In the genomic region with DNA sequence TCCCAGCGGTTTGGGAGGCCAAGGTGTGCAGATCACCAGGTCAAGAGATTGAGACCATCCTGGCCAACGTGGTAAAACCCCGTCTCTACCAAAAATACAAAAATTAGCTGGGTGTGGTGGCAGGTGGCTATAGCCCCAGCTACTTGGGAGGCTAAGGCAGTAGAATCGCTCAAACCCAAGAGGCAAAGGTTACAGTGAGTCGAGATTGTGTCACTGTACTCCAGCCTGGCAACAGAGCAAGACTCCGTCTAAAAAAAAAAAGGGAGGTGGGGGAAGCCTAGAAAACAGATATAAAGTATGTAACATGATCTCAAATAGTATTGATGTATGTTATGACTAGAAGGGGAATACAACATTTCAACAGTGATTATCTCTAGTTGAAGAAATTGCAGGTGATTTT, we compare ENCODE assay signal across 27 cellular contexts.
DNase-seq lines count a peak whose midpoint lies in the region; ATAC-seq, FAIRE-seq and TF ChIP-seq lines count a peak whose summit lies in the region.
"Had no signal": no experiment of that assay in that cellular context is flagged by ENCODE, and none has a peak within 500 bp of the region (broad histone marks: within the 10 kb centered on the region; RNA-seq: fewer than 3 reads in every experiment).

No MANE protein-coding gene starts in this region.

- intact Hi-C loops in CD4-positive, alpha-beta memory T cell (cut with micrococcal nuclease): no loop called here
- intact Hi-C loops in sigmoid colon (cut with DNase I): no loop called here

- FAIRE-seq in bronchial epithelial cell (lab: Jason Lieb, UNC): no peak
- FAIRE-seq: D721Med, endothelial cell of umbilical vein had no signal

- no peak overlapping the region for H3K4me3 ChIP-seq in bronchial epithelial cell (ENCODE audit: low read depth, low read length)
- no peak overlapping the region for H3K4me3 ChIP-seq in CD4-positive, alpha-beta memory T cell (ENCODE audit: low read length in 2 of 2)
- H3K4me3 ChIP-seq in sigmoid colon: no peak overlapping the region
- H3K4me3 ChIP-seq: ascending aorta; BLaER1 treated with 17β-estradiol and CSF1 and Interleukin-3, amounts not matched to agents 10 nM and 100 nM; SK-N-MC; tibial artery had no signal

- no peak overlapping the region for H3K4me3 Mint-ChIP-seq in CD4-positive, alpha-beta memory T cell
- H3K4me3 Mint-ChIP-seq: activated CD8-positive, alpha-beta memory T cell treated with anti-CD3 and anti-CD28 coated beads, Interleukin-2, amount 10 ng/mL, durations not matched to agents 7 days and 5 days; activated naive CD4-positive, alpha-beta T cell treated with anti-CD3 and anti-CD28 coated beads for 36 hours; activated T-cell treated with anti-CD3 and anti-CD28 coated beads, Interleukin-2, amount 50 U/mL, for 72 hours; natural killer cell treated with Interleukin-12 subunit alpha and Interleukin-12 subunit beta and Interleukin-15 and Interleukin-18, amount 100 ng/mL, for 72 hours had no signal

- no peak overlapping the region for H3K27ac Mint-ChIP-seq in CD4-positive, alpha-beta memory T cell
- H3K27ac Mint-ChIP-seq: activated CD8-positive, alpha-beta memory T cell treated with anti-CD3 and anti-CD28 coated beads, Interleukin-2, amount 10 ng/mL, durations not matched to agents 7 days and 5 days; activated naive CD4-positive, alpha-beta T cell treated with anti-CD3 and anti-CD28 coated beads for 36 hours; activated T-cell treated with anti-CD3 and anti-CD28 coated beads, Interleukin-2, amount 50 U/mL, for 72 hours; natural killer cell treated with Interleukin-12 subunit alpha and Interleukin-12 subunit beta and Interleukin-15 and Interleukin-18, amount 100 ng/mL, for 72 hours had no signal

- TF ChIP-seq EP300 in sigmoid colon (IDR thresholded peaks at IDR 0.05): no peak

- POLR2A ChIA-PET in CD4-positive, alpha-beta memory T cell (lab: Charles Lee; ENCODE audit: partially characterized antibody): no interaction called here

- H3K9me3 Mint-ChIP-seq in CD4-positive, alpha-beta memory T cell: no peaks in the 10 kb centered on the region
- H3K9me3 Mint-ChIP-seq: activated naive CD4-positive, alpha-beta T cell treated with anti-CD3 and anti-CD28 coated beads for 36 hours; activated T-cell treated with anti-CD3 and anti-CD28 coated beads, Interleukin-2, amount 50 U/mL, for 72 hours; natural killer cell treated with Interleukin-12 subunit alpha and Interleukin-12 subunit beta and Interleukin-15 and Interleukin-18, amount 100 ng/mL, for 72 hours had no signal

- H3K27me3 ChIP-seq in bronchial epithelial cell (ENCODE audit: control insufficient read depth, insufficient read depth, low read length) (no peaks in the 10 kb centered on the region), sigmoid colon (no peaks in the 10 kb centered on the region)
- no peaks in the 10 kb centered on the region for H3K27me3 ChIP-seq in CD4-positive, alpha-beta memory T cell (ENCODE audit: insufficient read depth, low read length)
- H3K27me3 ChIP-seq: ascending aorta; BLaER1 treated with 17β-estradiol and CSF1 and Interleukin-3, amounts not matched to agents 10 nM and 100 nM; tibial artery had no signal

- no peak overlapping the region for H3K27ac ChIP-seq in CD4-positive, alpha-beta memory T cell (ENCODE audit: low read depth, low read length)
- no peak overlapping the region for H3K27ac ChIP-seq in sigmoid colon
- H3K27ac ChIP-seq: ascending aorta; BLaER1 treated with 17β-estradiol and CSF1 and Interleukin-3, amounts not matched to agents 10 nM and 100 nM; KMS-11; SK-N-MC had no signal

- no peaks in the 10 kb centered on the region for H3K36me3 ChIP-seq in bronchial epithelial cell (ENCODE audit: control insufficient read depth, insufficient read depth, low read length)
- H3K36me3 ChIP-seq in CD4-positive, alpha-beta memory T cell (ENCODE audit: insufficient read depth, low read length): no peaks in the 10 kb centered on the region
- H3K36me3 ChIP-seq in sigmoid colon: no peaks in the 10 kb centered on the region
- H3K36me3 ChIP-seq: ascending aorta; BLaER1 treated with 17β-estradiol and CSF1 and Interleukin-3, amounts not matched to agents 10 nM and 100 nM; tibial artery had no signal

- H3K9me3 ChIP-seq in CD4-positive, alpha-beta memory T cell (ENCODE audit: control insufficient read depth in 1 of 2, low read length in 2 of 2): no peaks in the 10 kb centered on the region
- H3K9me3 ChIP-seq in sigmoid colon: no peaks in the 10 kb centered on the region
- H3K9me3 ChIP-seq: ascending aorta; BLaER1 treated with 17β-estradiol and CSF1 and Interleukin-3, amounts not matched to agents 10 nM and 100 nM; tibial artery had no signal

- H3K4me1 Mint-ChIP-seq in CD4-positive, alpha-beta memory T cell: peaks cover 4 to 9% (median 8%) of the 10 kb centered on the region in 4 donors

- TF ChIP-seq CTCF in bronchial epithelial cell (IDR thresholded peaks at IDR 0.05; ENCODE audit: insufficient read depth, low read length, severe bottlenecking): no peak
- no peak for TF ChIP-seq CTCF in GM10266 (IDR thresholded peaks at IDR 0.05; ENCODE audit: control insufficient read depth, insufficient read depth, low read depth, missing control alignments)
- TF ChIP-seq CTCF in sigmoid colon (IDR thresholded peaks at IDR 0.05): no peak

- 69 to 84% methylated on average over 6 of the region's 6 CpGs for WGBS in sigmoid colon, 2 donors

- peaks cover 4% of the 10 kb centered on the region for H3K4me1 ChIP-seq in CD4-positive, alpha-beta memory T cell (ENCODE audit: insufficient read depth, low read length)
- peaks cover 0 to 13% (median 7%) of the 10 kb centered on the region in 4 donors for H3K4me1 ChIP-seq in sigmoid colon

- peak; percentile 66 for ATAC-seq in left lobe of liver
- ATAC-seq: activated CD8-positive, alpha-beta memory T cell treated with anti-CD3 and anti-CD28 coated beads, Interleukin-2, amount 10 ng/mL, durations not matched to agents 7 days and 5 days; activated T-cell treated with anti-CD3 and anti-CD28 coated beads, Interleukin-2, amount 50 U/mL, for 72 hours; natural killer cell treated with Interleukin-12 subunit alpha and Interleukin-12 subunit beta and Interleukin-15 and Interleukin-18, amount 100 ng/mL, for 72 hours; right cardiac atrium had no signal

- H3K36me3 Mint-ChIP-seq in CD4-positive, alpha-beta memory T cell: no peaks in the 10 kb centered on the region
- H3K36me3 Mint-ChIP-seq: activated CD8-positive, alpha-beta memory T cell treated with anti-CD3 and anti-CD28 coated beads, Interleukin-2, amount 10 ng/mL, durations not matched to agents 7 days and 5 days; natural killer cell treated with Interleukin-12 subunit alpha and Interleukin-12 subunit beta and Interleukin-15 and Interleukin-18, amount 100 ng/mL, for 72 hours had no signal

- peak; percentile 71 for DNase-seq in EH (ENCODE audit: low read depth)
- peak; percentile 69 for DNase-seq in LHCN-M2 (ENCODE audit: low read depth)
- peak; percentile 69 for DNase-seq in bronchial epithelial cell (ENCODE audit: low read depth)
- DNase-seq in left lobe of liver (ENCODE audit: low spot score): no peak
- no peak for DNase-seq in GM10266 (ENCODE audit: extremely low spot score)
- no peak for DNase-seq in D341Med (ENCODE audit: low spot score)
- no peak for DNase-seq in CD4-positive, alpha-beta memory T cell
- no peak for DNase-seq in sigmoid colon
- DNase-seq: activated CD4-positive, alpha-beta T cell treated with anti-CD3 and anti-CD28 coated beads for 4 hours; activated CD8-positive, alpha-beta memory T cell treated with anti-CD3 and anti-CD28 coated beads, Interleukin-2, amount 10 ng/mL, durations not matched to agents 7 days and 5 days; activated naive CD4-positive, alpha-beta T cell treated with anti-CD3 and anti-CD28 coated beads for 36 hours; activated T-cell treated with anti-CD3 and anti-CD28 coated beads, Interleukin-2, amount 50 U/mL, for 72 hours; central memory CD4-positive, alpha-beta T cell; foreskin melanocyte; hypothalamus; NCI-H526 treated with DMSO at 0.1 percent for 48 hours; right cardiac atrium; RPMI8226; stimulated activated naive CD4-positive, alpha-beta T cell treated with Interleukin-2 at 50 U/mL for 16 hours; tibial artery had no signal

- H3K27me3 Mint-ChIP-seq in CD4-positive, alpha-beta memory T cell: peaks cover 2 to 3% of the 10 kb centered on the region in 2 donors

- no peak for TF ChIP-seq POLR2A in sigmoid colon (IDR thresholded peaks at IDR 0.05)

- CTCF ChIA-PET in CD4-positive, alpha-beta memory T cell (lab: Charles Lee; ENCODE audit: partially characterized antibody): no interaction called here

Comparison
In these comparisons a context has a peak if more than half of its experiments do, and no peak if none do; other contexts are left out.
1. DNase-seq: peak in EH (single experiment), LHCN-M2 (single experiment) and bronchial epithelial cell (single experiment); none in left lobe of liver (single experiment), GM10266 (single experiment), D341Med (single experiment), CD4-positive, alpha-beta memory T cell (0 of 5) and sigmoid colon (single experiment).